ENCODE assay signal across 8 cellular contexts in genomic region chr2:201642086-201642578, GRCh38. TPM values are rescaled to one million over a fixed set of nuclear protein-coding genes. Genes with fewer than 3 reads are reported as not detected.
DNase-seq lines count a peak whose midpoint lies in the region; FAIRE-seq and TF ChIP-seq lines count a peak whose summit lies in the region.

No MANE protein-coding gene starts in this region.

- 1% methylated on average over 16 of the region's 16 CpGs for WGBS in GM23248 (ENCODE audit: low coverage in 1 of 2, low lambda C conversion rate in 2 of 2, missing lambda C conversion rate in 2 of 2), 2 experiments
- under 1% methylated on average over 16 of the region's 16 CpGs for WGBS in hepatocyte (ENCODE audit: low lambda C conversion rate, missing lambda C conversion rate)
- WGBS in smooth muscle cell (ENCODE audit: low lambda C conversion rate) = 1% methylated on average over 16 of the region's 16 CpGs

- peaks cover 12% of the 10 kb centered on the region; the same call in 1 of the 2 replicates for H3K36me3 ChIP-seq in GM23248 (ENCODE audit: low read depth)
- no peaks in the 10 kb centered on the region for H3K36me3 ChIP-seq in MM.1S (replicated peaks; ENCODE audit: insufficient read depth, low read length)
- H3K36me3 ChIP-seq in hepatocyte (replicated peaks; ENCODE audit: insufficient read depth, low read depth) = peaks cover 4% of the 10 kb centered on the region
- no peaks in the 10 kb centered on the region for H3K36me3 ChIP-seq in smooth muscle cell (ENCODE audit: low read depth)

- no peak for TF ChIP-seq CTCF in MM.1S (IDR thresholded peaks at IDR 0.05; ENCODE audit: low read length)
- TF ChIP-seq CTCF in hepatocyte (IDR thresholded peaks at IDR 0.05; ENCODE audit: poor library complexity) = no peak
- TF ChIP-seq CTCF in smooth muscle cell (IDR thresholded peaks at IDR 0.05; ENCODE audit: borderline replicate concordance, insufficient read depth, poor library complexity, severe bottlenecking) = no peak

- in situ Hi-C loops in GM23248 (cut with MboI) (no loop called here), G401 (cut with HindIII; ENCODE audit: low sequenced_read_pairs) (no loop called here)

- peaks cover 1% of the 10 kb centered on the region for H3K27me3 Mint-ChIP-seq in activated T-helper 2 cell treated with anti-CD3 and anti-CD28 coated beads, Interferon-gamma antibody, Interleukin-2, Interleukin-4, amounts not matched to agents 10 μg/mL and 5 μg/mL and 100 μg/mL, durations not matched to agents 14 hours and 24 hours and 36 hours (ENCODE audit: low read depth)

- DNase-seq in GM12891 (ENCODE audit: insufficient read length, low spot score) (no peak), GM23248 (no peak), MM.1S (no peak), hepatocyte (ENCODE audit: low spot score) (no peak), smooth muscle cell (lab: John Stamatoyannopoulos, UW; ENCODE audit: unreplicated experiment) (no peak), G401 (ENCODE audit: low spot score) (no peak)
- no peak for DNase-seq in activated T-helper 2 cell treated with anti-CD3 and anti-CD28 coated beads, Interferon-gamma antibody, Interleukin-2, Interleukin-4, amounts not matched to agents 10 μg/mL and 5 μg/mL and 100 μg/mL, durations not matched to agents 14 hours and 24 hours and 36 hours (ENCODE audit: low spot score)
- no peak for DNase-seq in activated CD4-positive, alpha-beta T cell treated with anti-CD3 and anti-CD28 coated beads for 4 hours

- H3K4me3 ChIP-seq in GM23248 (peak overlapping the region; percentile 91), MM.1S (ENCODE audit: low read length) (peak overlapping the region; percentile 98), hepatocyte (peak overlapping the region; percentile 94), smooth muscle cell (peak overlapping the region; percentile 70)

- no peaks in the 10 kb centered on the region for H3K9me3 ChIP-seq in GM23248 (ENCODE audit: low read depth)
- H3K9me3 ChIP-seq in MM.1S (replicated peaks; ENCODE audit: insufficient read depth, low read length) = no peaks in the 10 kb centered on the region
- H3K9me3 ChIP-seq in hepatocyte (ENCODE audit: low read depth) = no peaks in the 10 kb centered on the region
- H3K9me3 ChIP-seq in smooth muscle cell (replicated peaks; ENCODE audit: low read depth) = no peaks in the 10 kb centered on the region

- H3F3A ChIP-seq in GM23248 (ENCODE audit: insufficient read depth) (peaks cover 15% of the 10 kb centered on the region; the same call in 1 of the 2 replicates), MM.1S (ENCODE audit: insufficient read depth, low read length) (no peaks in the 10 kb centered on the region), smooth muscle cell (ENCODE audit: low read depth) (peaks cover 4% of the 10 kb centered on the region)

- peak; percentile 86 for FAIRE-seq in GM12891 (lab: Jason Lieb, UNC)

- no peaks in the 10 kb centered on the region for H3K9me3 Mint-ChIP-seq in activated T-helper 2 cell treated with anti-CD3 and anti-CD28 coated beads, Interferon-gamma antibody, Interleukin-2, Interleukin-4, amounts not matched to agents 10 μg/mL and 5 μg/mL and 100 μg/mL, durations not matched to agents 14 hours and 24 hours and 36 hours

- peak overlapping the region; percentile 96 for H3K27ac ChIP-seq in GM23248
- peak overlapping the region; percentile 26; the same call in 1 of the 2 replicates for H3K27ac ChIP-seq in MM.1S (ENCODE audit: low read length)
- H3K27ac ChIP-seq in hepatocyte = peak overlapping the region; percentile 97
- peak overlapping the region; percentile 73 for H3K27ac ChIP-seq in smooth muscle cell (ENCODE audit: low read depth)

- H3K27me3 ChIP-seq in GM23248 (replicated peaks; ENCODE audit: insufficient read depth) (no peaks in the 10 kb centered on the region), MM.1S (replicated peaks; ENCODE audit: insufficient read depth, low read length) (no peaks in the 10 kb centered on the region), hepatocyte (no peaks in the 10 kb centered on the region), smooth muscle cell (ENCODE audit: low read depth) (no peaks in the 10 kb centered on the region)

- intact Hi-C loops in activated T-helper 2 cell treated with anti-CD3 and anti-CD28 coated beads, Interferon-gamma antibody, Interleukin-2, Interleukin-4, amounts not matched to agents 10 μg/mL and 5 μg/mL and 100 μg/mL, durations not matched to agents 14 hours and 24 hours and 36 hours (cut with micrococcal nuclease) = loop anchor here (1.0 to 2.0 kb wide), 3 partner anchors 139 to 409 kb away; partner anchors contain the start of genes ALS2, STRADB and TRAK2

- H3K4me2 ChIP-seq in GM23248 (ENCODE audit: unreplicated experiment) (peak overlapping the region; percentile 94), MM.1S (ENCODE audit: low read depth, low read length) (peak overlapping the region; percentile 62), hepatocyte (peak overlapping the region; percentile 86), smooth muscle cell (peak overlapping the region; percentile 81)

- TF ChIP-seq POLR2A in GM12891 (IDR thresholded peaks at IDR 0.05; ENCODE audit: low read depth, low read length) = no peak

- H4K20me1 ChIP-seq in GM23248 (ENCODE audit: insufficient read depth) = no peaks in the 10 kb centered on the region
- H4K20me1 ChIP-seq in MM.1S (ENCODE audit: insufficient read depth, low read length) = no peaks in the 10 kb centered on the region
- H4K20me1 ChIP-seq in hepatocyte (ENCODE audit: insufficient read depth, poor library complexity, severe bottlenecking) = no peaks in the 10 kb centered on the region
- H4K20me1 ChIP-seq in smooth muscle cell (ENCODE audit: low read depth) = no peaks in the 10 kb centered on the region

- peaks cover 15% of the 10 kb centered on the region for H3K4me1 Mint-ChIP-seq in activated T-helper 2 cell treated with anti-CD3 and anti-CD28 coated beads, Interferon-gamma antibody, Interleukin-2, Interleukin-4, amounts not matched to agents 10 μg/mL and 5 μg/mL and 100 μg/mL, durations not matched to agents 14 hours and 24 hours and 36 hours (ENCODE audit: low read depth)

- H3K27ac Mint-ChIP-seq in activated T-helper 2 cell treated with anti-CD3 and anti-CD28 coated beads, Interferon-gamma antibody, Interleukin-2, Interleukin-4, amounts not matched to agents 10 μg/mL and 5 μg/mL and 100 μg/mL, durations not matched to agents 14 hours and 24 hours and 36 hours = peak overlapping the region; percentile 91

- H2AFZ ChIP-seq in GM23248 (peak overlapping the region; percentile 87), MM.1S (ENCODE audit: low read length) (peak overlapping the region; percentile 97), hepatocyte (peak overlapping the region; percentile 90), smooth muscle cell (ENCODE audit: low read depth) (peak overlapping the region; percentile 92)

- no peaks in the 10 kb centered on the region for H3K9me2 ChIP-seq in GM23248 (ENCODE audit: insufficient read depth)
- no peaks in the 10 kb centered on the region for H3K9me2 ChIP-seq in MM.1S (replicated peaks; ENCODE audit: insufficient read depth, low read length)
- H3K9me2 ChIP-seq in hepatocyte (replicated peaks; ENCODE audit: insufficient read depth) = no peaks in the 10 kb centered on the region

- H3K79me2 ChIP-seq in GM23248 (ENCODE audit: insufficient read depth) (peaks cover 45% of the 10 kb centered on the region), MM.1S (ENCODE audit: low read length) (no peaks in the 10 kb centered on the region), hepatocyte (peaks cover 8% of the 10 kb centered on the region), smooth muscle cell (ENCODE audit: low read depth) (peaks cover 9% of the 10 kb centered on the region)

- H3K4me3 Mint-ChIP-seq in activated T-helper 2 cell treated with anti-CD3 and anti-CD28 coated beads, Interferon-gamma antibody, Interleukin-2, Interleukin-4, amounts not matched to agents 10 μg/mL and 5 μg/mL and 100 μg/mL, durations not matched to agents 14 hours and 24 hours and 36 hours (ENCODE audit: low read depth) = peak overlapping the region; percentile 87

- H3K9ac ChIP-seq in GM23248 = peak overlapping the region; percentile 99
- peak overlapping the region; percentile 92 for H3K9ac ChIP-seq in MM.1S (ENCODE audit: low read length)
- peak overlapping the region; percentile 83 for H3K9ac ChIP-seq in smooth muscle cell (ENCODE audit: low read depth)

- H3K36me3 Mint-ChIP-seq in activated T-helper 2 cell treated with anti-CD3 and anti-CD28 coated beads, Interferon-gamma antibody, Interleukin-2, Interleukin-4, amounts not matched to agents 10 μg/mL and 5 μg/mL and 100 μg/mL, durations not matched to agents 14 hours and 24 hours and 36 hours (ENCODE audit: low read depth) = peaks cover 13% of the 10 kb centered on the region

- H3K4me1 ChIP-seq in GM23248 (ENCODE audit: insufficient read depth) = peaks cover 15% of the 10 kb centered on the region
- H3K4me1 ChIP-seq in MM.1S (ENCODE audit: low read length) = peaks cover 14% of the 10 kb centered on the region
- H3K4me1 ChIP-seq in hepatocyte (ENCODE audit: insufficient read depth) = peaks cover 5% of the 10 kb centered on the region
- H3K4me1 ChIP-seq in smooth muscle cell (ENCODE audit: low read depth) = peaks cover 12% of the 10 kb centered on the region

TF ChIP-seq in GM12891, 5 proteins besides CTCF, POLR2A, EP300 and RAD21 (continues in another document):
- TF ChIP-seq SPI1 (IDR thresholded peaks at IDR 0.05; ENCODE audit: low read depth, low read length) = no peak
- TF ChIP-seq PAX5 (IDR thresholded peaks at IDR 0.05; ENCODE audit: insufficient read depth, low read length, severe bottlenecking) = no peak
- no peak for TF ChIP-seq TAF1 (IDR thresholded peaks at IDR 0.05; ENCODE audit: low read depth, low read length)

RNA-seq across cellular contexts. Expression of gene TMEM237, which starts 1.2 kb away (rescaled TPM):
- 8.8 TPM for polyA plus RNA-seq in GM12891 (2012; ENCODE audit: low read depth, missing spikeins)
- 57.5 and 77.5 TPM in 2 replicates for total RNA-seq in GM23248 (2014; rRNA removed; shearing (Covaris generic))
- polyA plus RNA-seq in GM23248 (2016; fragmentation: Nextera tagmentation; extraction: Ambion mirVana) (92.7 and 95.5 TPM in 2 replicates), hepatocyte (26.9 TPM in 2 replicates), smooth muscle cell (23.8 and 25.6 TPM in 2 replicates)
- 19.8 and 20.1 TPM in 2 replicates for total RNA-seq in activated T-helper 2 cell treated with anti-CD3 and anti-CD28 coated beads, Interferon-gamma antibody, Interleukin-2, Interleukin-4, amounts not matched to agents 10 μg/mL and 5 μg/mL and 100 μg/mL, durations not matched to agents 14 hours and 24 hours and 36 hours
- total RNA-seq in hepatocyte (33.2 and 33.6 TPM in 2 replicates), smooth muscle cell (38.3 and 47.4 TPM in 2 replicates)
- 153 and 240 TPM in 2 replicates for total RNA-seq in G401 (2014; rRNA removed; shearing (Covaris generic))

RNA-seq across cellular contexts. Expression of gene MPP4, which starts 56.3 kb away (rescaled TPM):
- polyA plus RNA-seq in GM12891 (2012; ENCODE audit: low read depth, missing spikeins) = not detected
- 3.8 and 5.3 TPM in 2 replicates for total RNA-seq in GM23248 (2014; rRNA removed; shearing (Covaris generic))
- 3.5 and 3.6 TPM in 2 replicates for polyA plus RNA-seq in GM23248 (2016; fragmentation: Nextera tagmentation; extraction: Ambion mirVana)
- total RNA-seq in activated T-helper 2 cell treated with anti-CD3 and anti-CD28 coated beads, Interferon-gamma antibody, Interleukin-2, Interleukin-4, amounts not matched to agents 10 μg/mL and 5 μg/mL and 100 μg/mL, durations not matched to agents 14 hours and 24 hours and 36 hours = not detected in 2 replicates
- 0.77 TPM in 1 of 2 replicates, not detected in the other for total RNA-seq in hepatocyte
- 0.19 TPM in 1 of 2 replicates, not detected in the other for polyA plus RNA-seq in hepatocyte
- total RNA-seq in smooth muscle cell = 0.90 and 1.8 TPM in 2 replicates
- 0.40 TPM in 1 of 2 replicates, not detected in the other for polyA plus RNA-seq in smooth muscle cell
- 7.4 and 8.8 TPM in 2 replicates for total RNA-seq in G401 (2014; rRNA removed; shearing (Covaris generic))

Comparison
In these comparisons a context has a peak if more than half of its experiments do, and no peak if none do; other contexts are left out.
1. H3K27ac ChIP-seq: peak in every context shown above with its lines; median percentile 97 in hepatocyte; 96 in GM23248; 73 in smooth muscle cell; 26 in MM.1S.